25 cellular contexts compared by ENCODE assay signal in the genomic region with DNA sequence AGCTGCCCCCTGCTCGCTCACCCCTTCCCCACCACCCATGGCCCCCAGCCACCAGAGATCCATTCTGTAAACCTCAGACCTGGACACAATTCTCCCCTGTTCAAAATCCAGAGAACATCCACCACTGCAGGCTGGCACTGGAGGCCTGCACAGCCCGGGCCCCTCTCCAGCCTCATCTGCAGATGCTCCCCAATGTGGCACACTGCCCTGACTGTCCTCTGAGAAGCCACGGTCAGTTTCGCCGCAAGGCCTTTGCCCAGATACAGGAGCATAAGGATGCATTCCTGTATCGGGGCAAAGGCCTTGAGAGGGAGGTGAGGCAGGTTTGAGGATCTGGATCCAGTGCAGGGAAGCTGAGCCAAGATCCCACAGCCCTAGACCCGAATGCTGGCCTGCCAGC.
"Had no signal": no experiment of that assay in that cellular context is flagged by ENCODE, and none has a peak within 500 bp of the region (broad histone marks: within the 10 kb centered on the region; RNA-seq: fewer than 3 reads in every experiment).

No MANE protein-coding gene starts in this region.

- ATAC-seq: activated CD4-positive, alpha-beta T cell treated with anti-CD3 and anti-CD28 coated beads for 36 hours; effector memory CD8-positive, alpha-beta T cell; gastrocnemius medialis; heart right ventricle; right lobe of liver had no signal

- H3K27me3 ChIP-seq: gastrocnemius medialis, right lobe of liver had no signal

- H3K27me3 Mint-ChIP-seq: activated CD4-positive, alpha-beta T cell treated with anti-CD3 and anti-CD28 coated beads for 36 hours; activated naive CD8-positive, alpha-beta T cell treated with anti-CD3 and anti-CD28 coated beads, Interleukin-2, amount 10 ng/mL, durations not matched to agents 7 days and 5 days; activated T-cell treated with anti-CD3 and anti-CD28 coated beads, Interleukin-2, amount 50 U/mL, for 24 hours; stimulated activated naive CD8-positive, alpha-beta T cell treated with anti-CD3 and anti-CD28 coated beads, Interleukin-15, Interleukin-2, amounts not matched to agents 100 ng/mL and 50 ng/mL, for 24 hours had no signal

- H3K36me3 Mint-ChIP-seq: activated naive CD8-positive, alpha-beta T cell treated with anti-CD3 and anti-CD28 coated beads, Interleukin-2, amount 10 ng/mL, durations not matched to agents 7 days and 5 days; immature natural killer cell; memory B cell had no signal

- H3K36me3 ChIP-seq: esophagus squamous epithelium, gastrocnemius medialis, heart right ventricle, right lobe of liver, suprapubic skin, tibial nerve had no signal

- H3K4me1 Mint-ChIP-seq: activated B cell treated with CpG ODN at 0.5 μM for 24 hours; activated CD4-positive, alpha-beta T cell treated with anti-CD3 and anti-CD28 coated beads for 36 hours; activated naive CD8-positive, alpha-beta T cell treated with anti-CD3 and anti-CD28 coated beads, Interleukin-2, amount 10 ng/mL, durations not matched to agents 7 days and 5 days; immature natural killer cell had no signal

- H3K4me1 ChIP-seq: esophagus squamous epithelium, gastrocnemius medialis, heart right ventricle, right lobe of liver, suprapubic skin, tibial nerve had no signal

- H3K27ac Mint-ChIP-seq: activated B cell treated with CpG ODN at 0.5 μM for 24 hours; activated CD4-positive, alpha-beta T cell treated with anti-CD3 and anti-CD28 coated beads for 36 hours; activated naive CD8-positive, alpha-beta T cell treated with anti-CD3 and anti-CD28 coated beads, Interleukin-2, amount 10 ng/mL, durations not matched to agents 7 days and 5 days; activated T-cell treated with anti-CD3 and anti-CD28 coated beads, Interleukin-2, amount 50 U/mL, for 24 hours; activated T-helper 2 cell treated with anti-CD3 and anti-CD28 coated beads, Interferon-gamma antibody, Interleukin-2, Interleukin-4, amounts not matched to agents 10 μg/mL and 5 μg/mL and 100 μg/mL, durations not matched to agents 14 hours and 24 hours and 36 hours; effector memory CD8-positive, alpha-beta T cell; immature natural killer cell; memory B cell; nephron; stimulated activated naive CD8-positive, alpha-beta T cell treated with anti-CD3 and anti-CD28 coated beads, Interleukin-15, Interleukin-2, amounts not matched to agents 100 ng/mL and 50 ng/mL, for 24 hours; T-helper 1 cell treated with Interleukin-12 subunit alpha and Interleukin-12 subunit beta and Interleukin-4 antibody, amounts not matched to agents 30 μg/mL and 1 μg/mL, for 36 hours had no signal

- DNase-seq: activated B cell treated with CpG ODN at 0.5 μM for 24 hours; activated CD4-positive, alpha-beta T cell treated with anti-CD3 and anti-CD28 coated beads for 36 hours; activated CD4-positive, alpha-beta T cell treated with anti-CD3 and anti-CD28 coated beads, Interleukin-2, amount 50 U/mL, for 4 hours; activated CD8-positive, alpha-beta memory T cell treated with anti-CD3 and anti-CD28 coated beads for 24 hours; activated CD8-positive, alpha-beta memory T cell treated with anti-CD3 and anti-CD28 coated beads, Interleukin-2, amount 50 U/mL, for 4 hours; activated naive CD4-positive, alpha-beta T cell treated with Interleukin-2 at 50 U/mL for 16 hours; activated naive CD8-positive, alpha-beta T cell treated with anti-CD3 and anti-CD28 coated beads, Interleukin-2, amount 10 ng/mL, durations not matched to agents 7 days and 5 days; activated T-cell treated with anti-CD3 and anti-CD28 coated beads, Interleukin-2, amount 50 U/mL, for 24 hours; amniotic stem cell; effector memory CD8-positive, alpha-beta T cell; esophagus squamous epithelium; gastrocnemius medialis; heart right ventricle; immature natural killer cell; right lobe of liver; stimulated activated CD4-positive, alpha-beta T cell treated with anti-CD3 and anti-CD28 coated beads, Interleukin-1b, Interleukin-23, amount 100 ng/mL, for 48 hours; T1000 had no signal

- H3K4me3 ChIP-seq: esophagus squamous epithelium, gastrocnemius medialis, heart right ventricle, right lobe of liver, skin epidermis, suprapubic skin, tibial nerve had no signal

- H3K4me3 Mint-ChIP-seq: activated B cell treated with CpG ODN at 0.5 μM for 24 hours; activated CD4-positive, alpha-beta T cell treated with anti-CD3 and anti-CD28 coated beads for 36 hours; activated naive CD8-positive, alpha-beta T cell treated with anti-CD3 and anti-CD28 coated beads, Interleukin-2, amount 10 ng/mL, durations not matched to agents 7 days and 5 days; activated T-cell treated with anti-CD3 and anti-CD28 coated beads, Interleukin-2, amount 50 U/mL, for 24 hours; effector memory CD8-positive, alpha-beta T cell; immature natural killer cell; memory B cell; nephron; stimulated activated naive CD8-positive, alpha-beta T cell treated with anti-CD3 and anti-CD28 coated beads, Interleukin-15, Interleukin-2, amounts not matched to agents 100 ng/mL and 50 ng/mL, for 24 hours; T-helper 1 cell treated with Interleukin-12 subunit alpha and Interleukin-12 subunit beta and Interleukin-4 antibody, amounts not matched to agents 30 μg/mL and 1 μg/mL, for 36 hours had no signal

- H3K9me3 ChIP-seq: esophagus squamous epithelium, gastrocnemius medialis, heart right ventricle, right lobe of liver, suprapubic skin, tibial nerve had no signal

- H3K27ac ChIP-seq: esophagus squamous epithelium, gastrocnemius medialis, heart right ventricle, right lobe of liver, skin epidermis, suprapubic skin, tibial nerve had no signal

- H3K9me3 Mint-ChIP-seq: activated B cell treated with CpG ODN at 0.5 μM for 24 hours; activated naive CD8-positive, alpha-beta T cell treated with anti-CD3 and anti-CD28 coated beads, Interleukin-2, amount 10 ng/mL, durations not matched to agents 7 days and 5 days; activated T-cell treated with anti-CD3 and anti-CD28 coated beads, Interleukin-2, amount 50 U/mL, for 24 hours; activated T-helper 2 cell treated with anti-CD3 and anti-CD28 coated beads, Interferon-gamma antibody, Interleukin-2, Interleukin-4, amounts not matched to agents 10 μg/mL and 5 μg/mL and 100 μg/mL, durations not matched to agents 14 hours and 24 hours and 36 hours; effector memory CD8-positive, alpha-beta T cell; immature natural killer cell; memory B cell; nephron; stimulated activated naive CD8-positive, alpha-beta T cell treated with anti-CD3 and anti-CD28 coated beads, Interleukin-15, Interleukin-2, amounts not matched to agents 100 ng/mL and 50 ng/mL, for 24 hours; T-helper 1 cell treated with Interleukin-12 subunit alpha and Interleukin-12 subunit beta and Interleukin-4 antibody, amounts not matched to agents 30 μg/mL and 1 μg/mL, for 36 hours had no signal
